ENCODE assay signal across 1 cellular context in the genomic region with DNA sequence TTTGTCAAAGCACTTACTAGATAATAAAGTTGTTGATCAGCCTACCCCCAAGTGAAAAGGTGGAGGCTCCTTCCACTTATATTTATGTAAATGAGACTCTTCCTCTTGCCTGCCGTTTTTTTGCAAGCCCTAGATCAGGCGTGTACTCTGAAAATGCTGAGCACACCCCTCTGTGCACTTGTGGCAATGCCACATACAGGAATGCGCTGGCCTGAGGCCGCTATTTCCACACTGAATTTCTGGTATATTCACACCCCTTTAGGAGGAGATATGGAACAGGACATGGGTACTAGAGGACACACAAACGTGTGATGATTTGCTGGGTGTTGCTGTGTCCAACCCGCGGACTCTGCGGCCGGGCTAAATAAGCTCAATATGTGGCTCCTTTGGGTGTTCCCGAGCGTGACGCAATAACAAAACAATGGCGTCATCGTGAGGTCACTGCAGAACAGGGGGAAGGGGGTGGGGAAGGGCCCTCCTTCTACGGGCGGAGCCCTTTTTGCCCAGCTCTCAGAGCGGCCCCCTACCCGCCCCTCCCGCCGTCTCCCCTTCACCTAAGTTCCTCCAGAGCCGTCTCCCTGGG.
TF ChIP-seq lines count a peak whose summit lies in the region.

No MANE protein-coding gene starts in this region.

TF ChIP-seq in HepG2, 621 proteins besides CTCF, POLR2A, EP300 and RAD21 (continued from another document):
- TF ChIP-seq KDM5B (CRISPR knock-in tag; IDR thresholded peaks at IDR 0.05; ENCODE audit: borderline replicate concordance) (no peak), ZFP1 (CRISPR knock-in tag; IDR thresholded peaks at IDR 0.05) (peak; percentile 62; the same call in 1 of the 2 replicates), CEBPG (CRISPR knock-in tag; IDR thresholded peaks at IDR 0.05) (peak; percentile 54), ZFAT (CRISPR knock-in tag; conservative IDR thresholded peaks at IDR 0.05) (no peak)
